Comparison of ENCODE assay signal across 12 cellular contexts in genomic region chr21:46637952-46638746, GRCh38. TPM values are rescaled to one million over a fixed set of nuclear protein-coding genes. Genes with fewer than 3 reads are reported as not detected.
DNase-seq lines count a peak whose midpoint lies in the region; ATAC-seq and TF ChIP-seq lines count a peak whose summit lies in the region.
"Had no signal": no experiment of that assay in that cellular context is flagged by ENCODE, and none has a peak within 500 bp of the region (broad histone marks: within the 10 kb centered on the region; RNA-seq: fewer than 3 reads in every experiment).

No MANE protein-coding gene starts in this region.

- H3K4me1 Mint-ChIP-seq in T-helper 17 cell (peaks cover 46% of the 10 kb centered on the region), endodermal cell (peaks cover 14% of the 10 kb centered on the region)

- H3K27me3 ChIP-seq in GM23248 (replicated peaks; ENCODE audit: insufficient read depth) (no peaks in the 10 kb centered on the region), endodermal cell (ENCODE audit: control insufficient read depth, insufficient read depth, low read length, poor library complexity, severe bottlenecking) (no peaks in the 10 kb centered on the region)
- H3K27me3 ChIP-seq: esophagus squamous epithelium had no signal

- H3F3A ChIP-seq in GM23248 (ENCODE audit: insufficient read depth): peaks cover 21% of the 10 kb centered on the region; the same call in 1 of the 2 replicates

- H3K4me1 ChIP-seq in GM23248 (ENCODE audit: insufficient read depth) (peaks cover 42% of the 10 kb centered on the region), endodermal cell (ENCODE audit: control insufficient read depth, insufficient read depth, low read length) (peaks cover 5% of the 10 kb centered on the region)

- ATAC-seq in T-helper 17 cell (no peak), HG03045 (IDR thresholded peaks at IDR 0.05; ENCODE audit: unreplicated experiment) (no peak)

- H3K36me3 ChIP-seq in GM23248 (ENCODE audit: low read depth) (no peaks in the 10 kb centered on the region), endodermal cell (ENCODE audit: control insufficient read depth, insufficient read depth, low read length) (peaks cover 43% of the 10 kb centered on the region)

- peaks cover 76% of the 10 kb centered on the region for H3K79me2 ChIP-seq in GM23248 (ENCODE audit: insufficient read depth)

- intact Hi-C loops in lower leg skin (cut with DNase I; ENCODE audit: low total_unique reads): no loop called here

- peak; percentile 17 for DNase-seq in GM23248
- no peak for DNase-seq in T-helper 17 cell
- no peak for DNase-seq in endodermal cell
- peak; percentile 65 for DNase-seq in pons (ENCODE audit: low spot score)
- DNase-seq in HuH-7 (ENCODE audit: low spot score): no peak
- DNase-seq in lower leg skin (ENCODE audit: low spot score in 2 of 2): no peak
- DNase-seq in COLO829 (ENCODE audit: low spot score): no peak
- DNase-seq: esophagus squamous epithelium, NCI-H526 treated with DMSO at 0.1 percent for 48 hours had no signal

- H3K27ac ChIP-seq in GM23248 (peak overlapping the region; percentile 12; the same call in 1 of the 2 replicates), endodermal cell (ENCODE audit: low read depth, low read length) (no peak overlapping the region)

- H4K20me1 ChIP-seq in GM23248 (ENCODE audit: insufficient read depth): peaks cover 4% of the 10 kb centered on the region; the same call in 1 of the 2 replicates

- no peak overlapping the region for H2AFZ ChIP-seq in GM23248

- peak overlapping the region; percentile 80 for H3K27ac Mint-ChIP-seq in T-helper 17 cell
- H3K27ac Mint-ChIP-seq in endodermal cell: no peak overlapping the region

- H3K9me3 ChIP-seq in GM23248 (ENCODE audit: low read depth): no peaks in the 10 kb centered on the region
- H3K9me3 ChIP-seq in T-helper 17 cell (ENCODE audit: control insufficient read depth, low read length, poor library complexity, severe bottlenecking): no peaks in the 10 kb centered on the region
- no peaks in the 10 kb centered on the region for H3K9me3 ChIP-seq in endodermal cell (ENCODE audit: control insufficient read depth, low read length)
- H3K9me3 ChIP-seq: esophagus squamous epithelium had no signal

- no peaks in the 10 kb centered on the region for H3K9me3 Mint-ChIP-seq in endodermal cell

- in situ Hi-C loops in GM23248 (cut with MboI): no loop called here

- H3K9me2 ChIP-seq in GM23248 (ENCODE audit: insufficient read depth): no peaks in the 10 kb centered on the region

- H3K4me3 ChIP-seq in GM23248 (peak overlapping the region; percentile 55), endodermal cell (ENCODE audit: low read length) (peak overlapping the region; percentile 42), lower leg skin (ENCODE audit: low read depth, poor library complexity, severe bottlenecking) (no peak overlapping the region)

- peaks cover 9% of the 10 kb centered on the region for H3K36me3 Mint-ChIP-seq in T-helper 17 cell (ENCODE audit: low read depth)
- H3K36me3 Mint-ChIP-seq in endodermal cell (ENCODE audit: low read depth): peaks cover 50% of the 10 kb centered on the region

- TF ChIP-seq POLR2A in lower leg skin (IDR thresholded peaks at IDR 0.05): no peak

- peak overlapping the region; percentile 44 for H3K4me2 ChIP-seq in GM23248 (ENCODE audit: unreplicated experiment)

- 61 to 65% methylated on average over 3 of the region's 3 CpGs for WGBS in GM23248 (ENCODE audit: low coverage in 1 of 2, low lambda C conversion rate in 2 of 2, missing lambda C conversion rate in 2 of 2), 2 experiments
- 95% methylated on average over 2 to 3 of the region's 3 CpGs for WGBS in endodermal cell (ENCODE audit: insufficient coverage in 1 of 2, insufficient read length in 1 of 2), 2 experiments
- WGBS in lower leg skin, 2 donors: 48 to 52% methylated on average over 3 of the region's 3 CpGs

- peak overlapping the region; percentile 11; the same call in 1 of the 2 replicates for H3K9ac ChIP-seq in GM23248
- no peak overlapping the region for H3K9ac ChIP-seq in endodermal cell (ENCODE audit: extremely low read depth, low read length, poor library complexity, severe bottlenecking)

- TF ChIP-seq CTCF in endodermal cell (conservative IDR thresholded peaks at IDR 0.05) (no peak), lower leg skin (IDR thresholded peaks at IDR 0.05) (no peak)

- H3K27me3 Mint-ChIP-seq in T-helper 17 cell (no peaks in the 10 kb centered on the region), endodermal cell (ENCODE audit: insufficient read depth) (no peaks in the 10 kb centered on the region)

- H3K4me3 Mint-ChIP-seq in T-helper 17 cell (peak overlapping the region; percentile 69), endodermal cell (no peak overlapping the region)

RNA-seq across cellular contexts. Expression of gene PRMT2, which starts 2.7 kb away (rescaled TPM):
- total RNA-seq in GM23248 (2014; rRNA removed; shearing (Covaris generic)): 130 and 171 TPM in 2 replicates
- polyA plus RNA-seq in GM23248 (2016; fragmentation: Nextera tagmentation; extraction: Ambion mirVana): 145 and 146 TPM in 2 replicates
- total RNA-seq in T-helper 17 cell (100 to 1,000 TPM in 1 of 2 donors, 10 to 100 TPM in 1; 89.1 to 102 TPM), endodermal cell (10 to 100 TPM; 73.6 to 87.1 TPM), lower leg skin (100 to 1,000 TPM in 2 of 4 donors, 10 to 100 TPM in 2; 88.0 to 115 (median 95.2) TPM)
- 98.1 TPM for polyA plus RNA-seq in endodermal cell (2013, experiment 1 of 2)
- polyA plus RNA-seq in endodermal cell (2013, experiment 2 of 2): 97.1 TPM

RNA-seq across cellular contexts. Expression of gene S100B, which starts 33.3 kb away (rescaled TPM):
- total RNA-seq in GM23248 (2014; rRNA removed; shearing (Covaris generic)): not detected in 2 replicates
- polyA plus RNA-seq in GM23248 (2016; fragmentation: Nextera tagmentation; extraction: Ambion mirVana): not detected in 2 replicates
- not detected for total RNA-seq in T-helper 17 cell
- not detected for total RNA-seq in endodermal cell
- 6.9 TPM for polyA plus RNA-seq in endodermal cell (2013, experiment 1 of 2)
- polyA plus RNA-seq in endodermal cell (2013, experiment 2 of 2): 8.5 TPM
- total RNA-seq in lower leg skin: 10 to 100 TPM in 3 of 4 donors, 1 to 10 TPM in 1; 5.4 to 18.3 (median 13.7) TPM
- total RNA-seq: H4, pulmonary artery endothelial cell had no signal

Comparison
In these comparisons a context has a peak if more than half of its experiments do, and no peak if none do; other contexts are left out.
1. DNase-seq: peak in GM23248 (single experiment) and pons (single experiment); none in T-helper 17 cell (0 of 3), endodermal cell (single experiment), HuH-7 (single experiment), lower leg skin (0 of 2) and COLO829 (single experiment).